Comparison of ENCODE assay signal across 8 cellular contexts in the genomic region with DNA sequence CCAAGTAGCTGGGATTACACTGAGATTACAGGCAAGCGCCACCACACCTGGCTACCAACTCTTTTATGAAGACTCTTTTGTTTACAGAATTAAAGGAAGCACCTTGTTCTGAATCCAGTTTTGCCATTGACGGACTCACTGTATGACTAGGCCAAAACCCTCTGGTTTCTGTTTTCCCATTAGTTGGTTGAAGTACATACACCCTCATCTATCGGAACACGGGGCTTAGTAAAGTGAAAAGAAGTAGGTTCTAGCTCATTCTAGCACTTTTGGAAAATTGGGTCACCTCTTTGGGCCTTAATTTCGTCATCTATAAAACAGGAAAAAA.
DNase-seq lines count a peak whose midpoint lies in the region; ATAC-seq and TF ChIP-seq lines count a peak whose summit lies in the region.

No MANE protein-coding gene starts in this region.

- peaks cover 0 to 15% (median 6%) of the 10 kb centered on the region in 9 donors for H3K36me3 ChIP-seq in heart left ventricle
- H3K36me3 ChIP-seq in uterus = no peaks in the 10 kb centered on the region
- H3K36me3 ChIP-seq in H7 (replicated peaks; ENCODE audit: control insufficient read depth, insufficient read depth, low read length) = peaks cover 6% of the 10 kb centered on the region

- intact Hi-C loops in heart left ventricle (cut with DNase I) (loop anchor here in 1 of 10 donors (10.0 kb wide), 1 partner anchor 89 kb away; a partner anchor contains a TSS), cardiac septum (cut with DNase I) (no loop called here), uterus (cut with DNase I; ENCODE audit: low total_unique reads) (no loop called here)

- no peak for TF ChIP-seq CTCF in heart left ventricle (IDR thresholded peaks at IDR 0.05)
- no peak for TF ChIP-seq CTCF in astrocyte of the spinal cord (IDR thresholded peaks at IDR 0.05; ENCODE audit: low read depth, low read length)
- TF ChIP-seq CTCF in uterus (IDR thresholded peaks at IDR 0.05) = no peak

- peaks cover 5% of the 10 kb centered on the region for H3K36me3 Mint-ChIP-seq in memory B cell

- DNase-seq in heart left ventricle = no peak
- DNase-seq in cardiac septum (ENCODE audit: low spot score) = no peak
- no peak for DNase-seq in astrocyte of the spinal cord (ENCODE audit: low read depth, low spot score)
- DNase-seq in memory B cell (ENCODE audit: low spot score in 2 of 2) = no peak
- DNase-seq in uterus = no peak
- DNase-seq in Kasumi-1 (lab: John Stamatoyannopoulos, UW) = no peak
- no peak for DNase-seq in SHP77 treated with DMSO at 0.1 percent for 48 hours (lab: John Stamatoyannopoulos, UW)
- DNase-seq in H7 = no peak

- no peaks in the 10 kb centered on the region for H3K9me3 Mint-ChIP-seq in memory B cell

- in situ Hi-C loops in astrocyte of the spinal cord (cut with HindIII; ENCODE audit: low sequenced_read_pairs) = no loop called here

- peaks cover 0 to 28% (median 3%) of the 10 kb centered on the region in 12 donors for H3K4me1 ChIP-seq in heart left ventricle
- H3K4me1 ChIP-seq in uterus = no peaks in the 10 kb centered on the region

- peak overlapping the region; percentile 88 for H3K4me3 Mint-ChIP-seq in memory B cell

- H3K9me3 ChIP-seq in heart left ventricle (no peaks in the 10 kb centered on the region), uterus (no peaks in the 10 kb centered on the region)

- H3K4me3 ChIP-seq in heart left ventricle = peak overlapping the region; percentile 18 to 92 (median 78)
- H3K4me3 ChIP-seq in astrocyte of the spinal cord (ENCODE audit: low read depth, low read length) = peak overlapping the region; percentile 99
- peak overlapping the region; percentile 78 to 82 for H3K4me3 ChIP-seq in uterus
- H3K4me3 ChIP-seq in H7 (ENCODE audit: insufficient read depth, low read depth, low read length) = no peak overlapping the region

- WGBS in heart left ventricle, 4 donors = 61 to 68% (median 65%) methylated on average over 5 of the region's 5 CpGs

- peaks cover 5% of the 10 kb centered on the region for H3K4me1 Mint-ChIP-seq in memory B cell

- peak overlapping the region in 11 of 12 donors; percentile 76 to 88 (median 82) for H3K27ac ChIP-seq in heart left ventricle
- H3K27ac ChIP-seq in uterus = peak overlapping the region; percentile 84 to 87

- peak overlapping the region; percentile 85 for H3K27ac Mint-ChIP-seq in memory B cell

- TF ChIP-seq POLR2A in heart left ventricle (IDR thresholded peaks at IDR 0.05) (no peak), uterus (IDR thresholded peaks at IDR 0.05) (no peak)

- H3K27me3 ChIP-seq in heart left ventricle (no peaks in the 10 kb centered on the region), uterus (no peaks in the 10 kb centered on the region), H7 (ENCODE audit: control insufficient read depth, insufficient read depth, low read length) (no peaks in the 10 kb centered on the region)

- ATAC-seq in heart left ventricle (peak in 1 of 4 donors; percentile 7), memory B cell (ENCODE audit: low read depth) (no peak)

- no peaks in the 10 kb centered on the region for H3K27me3 Mint-ChIP-seq in memory B cell
